26 cellular contexts compared by ENCODE assay signal in genomic region chr18:36458306-36458705, GRCh38.
"Had no signal": no experiment of that assay in that cellular context is flagged by ENCODE, and none has a peak within 500 bp of the region (broad histone marks: within the 10 kb centered on the region; RNA-seq: fewer than 3 reads in every experiment).

No MANE protein-coding gene starts in this region.

- H3K27me3 ChIP-seq: ascending aorta had no signal

- H3K9ac ChIP-seq: KMS-11 had no signal

- ATAC-seq: activated CD8-positive, alpha-beta T cell treated with anti-CD3 and anti-CD28 coated beads for 36 hours; Panc1 had no signal

- DNase-seq: activated CD4-positive, alpha-beta T cell treated with anti-CD3 and anti-CD28 coated beads for 1 hour; activated CD4-positive, alpha-beta T cell treated with anti-CD3 and anti-CD28 coated beads, Interleukin-2, amount 10 ng/mL, durations not matched to agents 24 days and 14 days; activated CD4-positive, alpha-beta T cell treated with anti-CD3 and anti-CD28 coated beads, Interleukin-2, amount 50 U/mL, for 4 hours; activated CD4-positive, CD25-positive, alpha-beta regulatory T cell; activated CD8-positive, alpha-beta T cell treated with anti-CD3 and anti-CD28 coated beads for 36 hours; activated gamma-delta T cell; activated naive CD4-positive, alpha-beta T cell treated with Interleukin-2 at 50 U/mL for 16 hours; activated naive CD8-positive, alpha-beta T cell treated with anti-CD3 and anti-CD28 coated beads, Interleukin-2, amount 10 ng/mL, durations not matched to agents 7 days and 5 days; activated T-cell treated with anti-CD3 and anti-CD28 coated beads, Interleukin-2, amount 50 U/mL, for 24 hours; amygdala; caudate nucleus; NCI-H1105; NCI-H1417 treated with DMSO at 0.1 percent for 48 hours; NCI-H187 treated with DMSO at 0.1 percent for 48 hours; NCI-H2081; NCI-H2171 treated with DMSO at 0.1 percent for 48 hours; NCI-H2227 treated with DMSO at 0.1 percent for 48 hours; NCI-H446 treated with DMSO at 0.1 percent for 48 hours; NCI-H524; NCI-H69; SIG-M5; T1000; WERI-Rb-1 had no signal

- H3K4me1 ChIP-seq: ascending aorta had no signal

- H3K36me3 ChIP-seq: ascending aorta, WERI-Rb-1 had no signal

- H3K4me3 ChIP-seq: ascending aorta had no signal

- H3K27ac ChIP-seq: KMS-11, WERI-Rb-1 had no signal

- H3K4me2 ChIP-seq: KMS-11 had no signal

- H3K9me3 ChIP-seq: ascending aorta had no signal
